In genomic region chr21:41960386-41960785, GRCh38 we compare ENCODE assay signal across 2 cellular contexts.
TF ChIP-seq lines count a peak whose summit lies in the region.

No MANE protein-coding gene starts in this region.

TF ChIP-seq in HepG2, 621 proteins besides CTCF, POLR2A, EP300 and RAD21 (continues in another document):
- TF ChIP-seq KDM2A (CRISPR knock-in tag; IDR thresholded peaks at IDR 0.05; ENCODE audit: borderline replicate concordance, low read depth) (no peak), NRL (CRISPR knock-in tag; IDR thresholded peaks at IDR 0.05; ENCODE audit: borderline replicate concordance) (no peak), GTF2F1 (IDR thresholded peaks at IDR 0.05; ENCODE audit: low read length) (no peak), GZF1 (CRISPR knock-in tag; IDR thresholded peaks at IDR 0.05) (no peak), ZSCAN9 (CRISPR knock-in tag; IDR thresholded peaks at IDR 0.05; ENCODE audit: borderline replicate concordance) (no peak), FOXP4 (CRISPR knock-in tag; IDR thresholded peaks at IDR 0.05) (no peak), ZXDC (CRISPR knock-in tag; IDR thresholded peaks at IDR 0.05) (no peak), YY1 (IDR thresholded peaks at IDR 0.05; ENCODE audit: insufficient read depth, insufficient replicate concordance, low read depth, low read length) (no peak), ZNF512 (CRISPR knock-in tag; IDR thresholded peaks at IDR 0.05) (no peak), HNRNPLL (IDR thresholded peaks at IDR 0.05; ENCODE audit: low read depth, low read length, poor library complexity, severe bottlenecking) (no peak), ARID3A (IDR thresholded peaks at IDR 0.05; ENCODE audit: low read depth, low read length) (no peak), SKIL (CRISPR knock-in tag; IDR thresholded peaks at IDR 0.05; ENCODE audit: borderline replicate concordance) (no peak), RFXANK (CRISPR knock-in tag; IDR thresholded peaks at IDR 0.05) (no peak), ZGPAT (CRISPR knock-in tag; IDR thresholded peaks at IDR 0.05) (no peak)

TF ChIP-seq in GM12891, 5 proteins besides CTCF, POLR2A, EP300 and RAD21 (continued from another document):
- TF ChIP-seq PAX5 (IDR thresholded peaks at IDR 0.05; ENCODE audit: insufficient read depth, low read length, severe bottlenecking) (no peak), SPI1 (IDR thresholded peaks at IDR 0.05; ENCODE audit: low read depth, low read length) (no peak), POLR2AphosphoS5 (IDR thresholded peaks at IDR 0.05; ENCODE audit: low read depth, low read length) (no peak), TAF1 (IDR thresholded peaks at IDR 0.05; ENCODE audit: low read depth, low read length) (no peak)
TF ChIP-seq in GM12891: peak in this region for 0.
